In genomic region chr3:94686208-94686607, GRCh38 we compare ENCODE assay signal across 18 cellular contexts.
DNase-seq lines count a peak whose midpoint lies in the region; FAIRE-seq and TF ChIP-seq lines count a peak whose summit lies in the region.
"Had no signal": no experiment of that assay in that cellular context is flagged by ENCODE, and none has a peak within 500 bp of the region (broad histone marks: within the 10 kb centered on the region; RNA-seq: fewer than 3 reads in every experiment).

No MANE protein-coding gene starts in this region.

- no peaks in the 10 kb centered on the region for H3K27me3 ChIP-seq in bronchial epithelial cell (ENCODE audit: control insufficient read depth, insufficient read depth, low read length)
- H3K27me3 ChIP-seq: BLaER1 treated with 17β-estradiol and CSF1 and Interleukin-3, amounts not matched to agents 10 nM and 100 nM had no signal

- H3K36me3 ChIP-seq in bronchial epithelial cell (ENCODE audit: control insufficient read depth, insufficient read depth, low read length), result no peaks in the 10 kb centered on the region
- H3K36me3 ChIP-seq: BLaER1 treated with 17β-estradiol and CSF1 and Interleukin-3, amounts not matched to agents 10 nM and 100 nM had no signal

- no peak for TF ChIP-seq CTCF in bronchial epithelial cell (IDR thresholded peaks at IDR 0.05; ENCODE audit: insufficient read depth, low read length, severe bottlenecking)

- no peak for FAIRE-seq in bronchial epithelial cell (lab: Jason Lieb, UNC)
- FAIRE-seq: A549, D721Med, G401.6, GM12891, GM19239 had no signal

- peak; percentile 7 for DNase-seq in DMS53 (lab: John Stamatoyannopoulos, UW)
- DNase-seq in DMS53 treated with DMSO at 0.1 percent for 48 hours (lab: John Stamatoyannopoulos, UW; ENCODE audit: unreplicated experiment), result no peak
- DNase-seq in bronchial epithelial cell (ENCODE audit: low read depth), result peak; percentile 56
- no peak for DNase-seq in OCI-M2 (lab: John Stamatoyannopoulos, UW; ENCODE audit: unreplicated experiment)
- DNase-seq in iPS-NIHi7 (ENCODE audit: extremely low spot score), result no peak
- DNase-seq: AML-193; Caco-2; Calu3; CD4-positive, alpha-beta T cell; CD8-positive, alpha-beta T cell; DMS79 treated with DMSO at 0.1 percent for 48 hours; GF-D8 had no signal

- H3K4me3 ChIP-seq in bronchial epithelial cell (ENCODE audit: low read depth, low read length), result no peak overlapping the region
- H3K4me3 ChIP-seq: A549; BLaER1 treated with 17β-estradiol and CSF1 and Interleukin-3, amounts not matched to agents 10 nM and 100 nM had no signal

Comparison
In these comparisons a context has a peak if more than half of its experiments do, and no peak if none do; other contexts are left out.
1. DNase-seq: peak in DMS53 (single experiment) and bronchial epithelial cell (single experiment); none in DMS53 treated with DMSO at 0.1 percent for 48 hours (single experiment), OCI-M2 (single experiment) and iPS-NIHi7 (single experiment).